17 cellular contexts compared by ENCODE assay signal in the genomic region with DNA sequence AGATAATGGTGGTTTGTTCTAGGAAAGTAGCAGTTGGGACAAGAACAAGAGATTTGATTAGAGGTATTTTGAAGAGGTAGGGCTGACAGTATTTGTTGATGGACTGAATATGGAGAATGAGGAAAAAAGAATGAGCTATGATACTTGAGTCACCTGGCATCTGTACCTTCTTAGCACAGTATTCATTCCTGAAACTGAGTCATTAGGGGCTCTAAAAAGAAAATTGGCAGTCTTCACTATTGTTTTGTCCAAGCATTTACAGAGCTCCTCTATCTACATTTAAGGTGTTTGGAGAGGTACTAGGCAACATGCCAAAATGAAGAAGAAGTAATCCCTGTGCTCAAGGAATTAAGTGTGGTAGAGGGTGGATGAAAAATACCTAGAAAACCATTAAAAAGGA.
"Had no signal": no experiment of that assay in that cellular context is flagged by ENCODE, and none has a peak within 500 bp of the region (broad histone marks: within the 10 kb centered on the region; RNA-seq: fewer than 3 reads in every experiment).

No MANE protein-coding gene starts in this region.

- DNase-seq: activated CD4-positive, alpha-beta T cell treated with anti-CD3 and anti-CD28 coated beads, Interleukin-2, amount 50 U/mL, for 4 hours; activated gamma-delta T cell treated with Interleukin-2 at 50 U/mL for 16 hours; adrenal gland; dorsolateral prefrontal cortex; immature natural killer cell; lower lobe of right lung; natural killer cell; spleen; stimulated activated CD4-positive, alpha-beta T cell treated with anti-CD3 and anti-CD28 coated beads, Interleukin-4, amount 100 ng/mL, for 4 hours; T-helper 17 cell; upper lobe of right lung; WERI-Rb-1 had no signal

- H3K4me1 Mint-ChIP-seq: immature natural killer cell; natural killer cell; stimulated activated memory B cell treated with anti-CD40 and anti-IgM and Interleukin-4, amounts not matched to agents 10 μg/mL and 1 μg/mL and 100 μg/mL, for 72 hours; T-helper 17 cell had no signal

- H3K27ac Mint-ChIP-seq: activated naive CD4-positive, alpha-beta T cell treated with anti-CD3 and anti-CD28 coated beads, Interleukin-2, amount 50 U/mL, for 72 hours; immature natural killer cell; natural killer cell; stimulated activated memory B cell treated with anti-CD40 and anti-IgM and Interleukin-4, amounts not matched to agents 10 μg/mL and 1 μg/mL and 100 μg/mL, for 72 hours; T-helper 17 cell had no signal

- H3K36me3 ChIP-seq: adrenal gland, lower lobe of right lung, neutrophil, spleen, thoracic aorta, upper lobe of right lung, WERI-Rb-1 had no signal

- H3K4me1 ChIP-seq: adrenal gland, lower lobe of right lung, parathyroid adenoma, spleen, upper lobe of right lung had no signal

- H3K27me3 ChIP-seq: adrenal gland, neutrophil, spleen, upper lobe of right lung had no signal

- H3K27me3 Mint-ChIP-seq: stimulated activated memory B cell treated with anti-CD40 and anti-IgM and Interleukin-4, amounts not matched to agents 10 μg/mL and 1 μg/mL and 100 μg/mL, for 72 hours; T-helper 17 cell had no signal

- H3K27ac ChIP-seq: adrenal gland, lower lobe of right lung, neutrophil, parathyroid adenoma, spleen, thoracic aorta, upper lobe of right lung, WERI-Rb-1 had no signal

- ATAC-seq: activated naive CD4-positive, alpha-beta T cell treated with anti-CD3 and anti-CD28 coated beads, Interleukin-2, amount 50 U/mL, for 72 hours; lower lobe of right lung; natural killer cell; stimulated activated memory B cell treated with anti-CD40 and anti-IgM and Interleukin-4, amounts not matched to agents 10 μg/mL and 1 μg/mL and 100 μg/mL, for 72 hours; T-helper 17 cell; upper lobe of right lung had no signal

- H3K9ac ChIP-seq: parathyroid adenoma had no signal

- H3K36me3 Mint-ChIP-seq: activated naive CD4-positive, alpha-beta T cell treated with anti-CD3 and anti-CD28 coated beads, Interleukin-2, amount 50 U/mL, for 72 hours; immature natural killer cell; natural killer cell; stimulated activated memory B cell treated with anti-CD40 and anti-IgM and Interleukin-4, amounts not matched to agents 10 μg/mL and 1 μg/mL and 100 μg/mL, for 72 hours had no signal

- H3K9me3 ChIP-seq: adrenal gland, lower lobe of right lung, neutrophil, spleen, thoracic aorta, upper lobe of right lung had no signal

- H3K4me3 ChIP-seq: adrenal gland, dorsolateral prefrontal cortex, lower lobe of right lung, spleen, thoracic aorta, upper lobe of right lung had no signal

- H3K79me2 ChIP-seq: parathyroid adenoma had no signal

- H3K9me3 Mint-ChIP-seq: activated naive CD4-positive, alpha-beta T cell treated with anti-CD3 and anti-CD28 coated beads, Interleukin-2, amount 50 U/mL, for 72 hours; immature natural killer cell; natural killer cell; stimulated activated memory B cell treated with anti-CD40 and anti-IgM and Interleukin-4, amounts not matched to agents 10 μg/mL and 1 μg/mL and 100 μg/mL, for 72 hours had no signal

- H2AFZ ChIP-seq: parathyroid adenoma had no signal

- H3K4me3 Mint-ChIP-seq: immature natural killer cell; natural killer cell; stimulated activated memory B cell treated with anti-CD40 and anti-IgM and Interleukin-4, amounts not matched to agents 10 μg/mL and 1 μg/mL and 100 μg/mL, for 72 hours; T-helper 17 cell had no signal
